Comparison of ENCODE assay signal across 27 cellular contexts in the genomic region with DNA sequence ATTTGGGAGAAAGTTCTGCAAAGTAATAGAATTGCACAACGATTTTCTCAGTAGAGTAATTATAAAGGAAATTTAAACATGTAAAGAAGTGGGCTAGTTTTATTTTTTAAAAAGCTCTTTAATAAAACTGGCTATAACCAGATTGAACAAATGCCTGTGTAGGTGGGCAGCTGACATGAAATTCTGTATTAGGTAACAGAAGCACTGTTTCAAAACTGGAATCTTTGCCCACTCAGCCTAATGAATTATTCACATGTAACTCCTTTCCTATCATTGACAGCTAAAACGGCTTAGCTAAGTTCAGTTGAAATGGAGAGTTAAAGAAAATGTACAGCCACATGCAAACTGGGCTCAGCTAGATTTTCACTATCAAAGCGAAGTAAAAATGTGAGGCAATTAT.
DNase-seq lines count a peak whose midpoint lies in the region; ATAC-seq, FAIRE-seq and TF ChIP-seq lines count a peak whose summit lies in the region.
"Had no signal": no experiment of that assay in that cellular context is flagged by ENCODE, and none has a peak within 500 bp of the region (broad histone marks: within the 10 kb centered on the region; RNA-seq: fewer than 3 reads in every experiment).

No MANE protein-coding gene starts in this region.

- no peak overlapping the region for H3K14ac ChIP-seq in neuronal stem cell (ENCODE audit: low read length)

- H2AK5ac ChIP-seq in neuronal stem cell (ENCODE audit: low read depth, low read length), result no peak overlapping the region

- no peak for TF ChIP-seq POLR2A in GM12892 (IDR thresholded peaks at IDR 0.05; ENCODE audit: low read depth, low read length)

- H3K27me3 ChIP-seq in neuronal stem cell (ENCODE audit: control insufficient read depth in 3 of 3, insufficient read depth in 3 of 3, low read depth in 1 of 3, low read length in 3 of 3) (no peaks in the 10 kb centered on the region), foreskin keratinocyte (peaks cover 8% of the 10 kb centered on the region)
- H3K27me3 ChIP-seq: BE2C, BLaER1 had no signal

- no peak overlapping the region for H3K27ac ChIP-seq in neuronal stem cell (replicated peaks; ENCODE audit: low read length)
- no peak overlapping the region for H3K27ac ChIP-seq in foreskin keratinocyte
- H3K27ac ChIP-seq: BLaER1 had no signal

- H4K8ac ChIP-seq in neuronal stem cell (ENCODE audit: low read depth, low read length), result no peak overlapping the region

- no peak for ATAC-seq in HG02642 (IDR thresholded peaks at IDR 0.05; ENCODE audit: poor library complexity, unreplicated experiment)
- no peak for ATAC-seq in foreskin keratinocyte
- ATAC-seq: GM12878 had no signal

- H3K4me3 ChIP-seq in neuronal stem cell (ENCODE audit: low read length in 2 of 2), result no peak overlapping the region
- H3K4me3 ChIP-seq: BLaER1, GM12878 had no signal

- no peaks in the 10 kb centered on the region for H3K79me1 ChIP-seq in neuronal stem cell (ENCODE audit: low read depth, low read length)

- DNase-seq in Ammon's horn (ENCODE audit: low spot score) (peak; percentile 38), left kidney (ENCODE audit: low read depth, low spot score) (peak; percentile 1), neuronal stem cell (ENCODE audit: low spot score) (no peak), renal cortical epithelial cell (ENCODE audit: low read depth) (peak; percentile 60), GM12892 (ENCODE audit: insufficient read length) (no peak), foreskin keratinocyte (no peak), germinal center (ENCODE audit: low spot score) (no peak)
- DNase-seq: 8988T; AML-193; BE2C; C1 segment of cervical spinal cord; CD4-positive, alpha-beta memory T cell; CD4-positive, CD25-positive, alpha-beta regulatory T cell; CD8-positive, alpha-beta memory T cell; COR-L47; DMS 273 treated with DMSO at 0.1 percent for 48 hours; DMS153; DMS53; DMS79; DND-41; EL; GDM1 had no signal

- H3K4me1 ChIP-seq in neuronal stem cell (ENCODE audit: control insufficient read depth in 2 of 2, insufficient read depth in 1 of 2, low read depth in 1 of 2, low read length in 2 of 2) (peaks cover 0 to 2% of the 10 kb centered on the region in 2 donors), foreskin keratinocyte (no peaks in the 10 kb centered on the region)
- H3K4me1 ChIP-seq: BE2C, BLaER1 had no signal

- H2BK12ac ChIP-seq in neuronal stem cell (ENCODE audit: low read length), result no peak overlapping the region

- H2BK120ac ChIP-seq in neuronal stem cell (ENCODE audit: low read depth, low read length), result no peak overlapping the region

- FAIRE-seq in GM12892 (lab: Jason Lieb, UNC), result no peak
- FAIRE-seq: A204.1, GM12878, GM19239 had no signal

- no peak overlapping the region for H4K91ac ChIP-seq in neuronal stem cell (ENCODE audit: low read depth, low read length, poor library complexity)

- H3K18ac ChIP-seq in neuronal stem cell (ENCODE audit: low read length), result no peak overlapping the region

- H3K23ac ChIP-seq in neuronal stem cell (ENCODE audit: low read depth, low read length, poor library complexity), result no peak overlapping the region

- WGBS in neuronal stem cell (ENCODE audit: extremely low coverage in 2 of 2, insufficient read length in 2 of 2, insufficient replicate concordance in 1 of 2), 2 donors, result no CpG with 5 or more reads among the region's 3 CpGs

- TF ChIP-seq CTCF in foreskin keratinocyte (conservative IDR thresholded peaks at IDR 0.05), result no peak

- peak overlapping the region; percentile 33 for H2AFZ ChIP-seq in neuronal stem cell (ENCODE audit: low read length)

- H3K4ac ChIP-seq in neuronal stem cell (ENCODE audit: low read length), result no peak overlapping the region

- no peaks in the 10 kb centered on the region for H3K36me3 ChIP-seq in neuronal stem cell (replicated peaks in 1 of 2; ENCODE audit: control insufficient read depth in 2 of 2, insufficient read depth in 2 of 2, low read length in 2 of 2)
- H3K36me3 ChIP-seq: BE2C, BLaER1 had no signal

- no peak overlapping the region for H2BK15ac ChIP-seq in neuronal stem cell (ENCODE audit: low read length)

- H3K9ac ChIP-seq in neuronal stem cell (ENCODE audit: low read depth, low read length, poor library complexity), result no peak overlapping the region
- H3K9ac ChIP-seq: BLaER1 had no signal

- H3K4me2 ChIP-seq in neuronal stem cell (ENCODE audit: insufficient read depth, low read length, poor library complexity, severe bottlenecking), result no peak overlapping the region
- H3K4me2 ChIP-seq: BLaER1 had no signal

- H2BK5ac ChIP-seq in neuronal stem cell (ENCODE audit: low read length), result no peak overlapping the region

- H3K9me3 ChIP-seq in neuronal stem cell (replicated peaks in 1 of 2; ENCODE audit: control insufficient read depth in 2 of 2, insufficient read depth in 1 of 2, low read depth in 1 of 2, low read length in 2 of 2), result no peaks in the 10 kb centered on the region
- H3K9me3 ChIP-seq: BE2C, BLaER1 had no signal

Comparison
In these comparisons a context has a peak if more than half of its experiments do, and no peak if none do; other contexts are left out.
1. DNase-seq: peak in Ammon's horn (single experiment), left kidney (single experiment) and renal cortical epithelial cell (single experiment); none in neuronal stem cell (single experiment), GM12892 (single experiment), foreskin keratinocyte (0 of 2) and germinal center (single experiment).